In genomic region chr2:8086796-8087479, GRCh38 we compare ENCODE assay signal across 13 cellular contexts.
A peak's percentile ranks its signal among the peaks of the same experiment; 100 is the strongest.
DNase-seq lines count a peak whose midpoint lies in the region; ATAC-seq, FAIRE-seq and TF ChIP-seq lines count a peak whose summit lies in the region.
"Had no signal": no experiment of that assay in that cellular context is flagged by ENCODE, and none has a peak within 500 bp of the region (broad histone marks: within the 10 kb centered on the region; RNA-seq: fewer than 3 reads in every experiment).

No MANE protein-coding gene starts in this region.

- H3K4me1 ChIP-seq in thyroid gland = no peaks in the 10 kb centered on the region

- TF ChIP-seq POLR2A in H54 (IDR thresholded peaks at IDR 0.05; ENCODE audit: low read depth, low read length) (no peak), thyroid gland (IDR thresholded peaks at IDR 0.05) (no peak)

- no peak for FAIRE-seq in H54 (lab: Jason Lieb, UNC)

- DNase-seq in A172 (ENCODE audit: low spot score) (peak; percentile 94), H54 (ENCODE audit: insufficient read length, low spot score) (peak; percentile 12), fibroblast of the conjunctiva (ENCODE audit: low read depth) (peak; percentile 62), thyroid gland (no peak), osteocyte (ENCODE audit: extremely low spot score, unreplicated experiment) (no peak)
- no peak for DNase-seq in activated naive CD4-positive, alpha-beta T cell treated with anti-CD3 and anti-CD28 coated beads, Interleukin-2, amount 50 U/mL, for 72 hours (ENCODE audit: low spot score in 2 of 2)
- DNase-seq: activated CD4-positive, CD25-positive, alpha-beta regulatory T cell treated with anti-CD3 and anti-CD28 coated beads, Interleukin-2, amount 50 U/mL, for 72 hours; NCI-H2227 treated with DMSO at 0.1 percent for 48 hours had no signal

- H3K36me3 Mint-ChIP-seq in activated naive CD4-positive, alpha-beta T cell treated with anti-CD3 and anti-CD28 coated beads, Interleukin-2, amount 50 U/mL, for 72 hours = peaks cover 0 to 4% of the 10 kb centered on the region in 2 donors
- H3K36me3 Mint-ChIP-seq in osteocyte (ENCODE audit: unreplicated experiment) = no peaks in the 10 kb centered on the region

- H3K36me3 ChIP-seq in thyroid gland = no peaks in the 10 kb centered on the region

- H3K9me3 ChIP-seq in thyroid gland = no peaks in the 10 kb centered on the region

- no peaks in the 10 kb centered on the region for H3K9me3 Mint-ChIP-seq in activated naive CD4-positive, alpha-beta T cell treated with anti-CD3 and anti-CD28 coated beads, Interleukin-2, amount 50 U/mL, for 72 hours
- no peaks in the 10 kb centered on the region for H3K9me3 Mint-ChIP-seq in osteocyte (ENCODE audit: unreplicated experiment)
- H3K9me3 Mint-ChIP-seq: dendritic cell treated with granulocyte-macrophage colony-stimulating factor and Interleukin-4, amounts not matched to agents 40 ng/mL and 50 ng/mL, for 4 days had no signal

- TF ChIP-seq CTCF in WI38 (IDR thresholded peaks at IDR 0.05; ENCODE audit: low read depth, low read length) (no peak), thyroid gland (IDR thresholded peaks at IDR 0.05) (no peak), osteocyte (IDR thresholded peaks at IDR 0.05) (no peak)

- H3K4me1 Mint-ChIP-seq in osteocyte (ENCODE audit: unreplicated experiment) = peaks cover 14% of the 10 kb centered on the region
- H3K4me1 Mint-ChIP-seq: B cell had no signal

- WGBS in thyroid gland, 2 donors = 73 to 91% methylated on average over 4 of the region's 4 CpGs

- H3K27me3 Mint-ChIP-seq in osteocyte (ENCODE audit: unreplicated experiment) = peaks cover 2% of the 10 kb centered on the region
- H3K27me3 Mint-ChIP-seq: dendritic cell treated with granulocyte-macrophage colony-stimulating factor and Interleukin-4, amounts not matched to agents 40 ng/mL and 50 ng/mL, for 4 days had no signal

- H3K27ac Mint-ChIP-seq in activated naive CD4-positive, alpha-beta T cell treated with anti-CD3 and anti-CD28 coated beads, Interleukin-2, amount 50 U/mL, for 72 hours = no peak overlapping the region
- no peak overlapping the region for H3K27ac Mint-ChIP-seq in osteocyte (ENCODE audit: unreplicated experiment)
- H3K27ac Mint-ChIP-seq: B cell; dendritic cell treated with granulocyte-macrophage colony-stimulating factor and Interleukin-4, amounts not matched to agents 40 ng/mL and 50 ng/mL, for 4 days had no signal

- H3K27me3 ChIP-seq in thyroid gland = no peaks in the 10 kb centered on the region

- H3K27ac ChIP-seq in thyroid gland = no peak overlapping the region

- intact Hi-C loops in thyroid gland (cut with DNase I) = no loop called here

- ATAC-seq in activated naive CD4-positive, alpha-beta T cell treated with anti-CD3 and anti-CD28 coated beads, Interleukin-2, amount 50 U/mL, for 72 hours = no peak
- no peak for ATAC-seq in HG03442 (IDR thresholded peaks at IDR 0.05; ENCODE audit: unreplicated experiment)

- H3K4me3 Mint-ChIP-seq in osteocyte (ENCODE audit: unreplicated experiment) = no peak overlapping the region
- H3K4me3 Mint-ChIP-seq: B cell; dendritic cell treated with granulocyte-macrophage colony-stimulating factor and Interleukin-4, amounts not matched to agents 40 ng/mL and 50 ng/mL, for 4 days had no signal

- peak overlapping the region; percentile 6; the same call in 1 of the 2 replicates for H3K4me3 ChIP-seq in WI38 (ENCODE audit: low read depth, low read length)
- H3K4me3 ChIP-seq in thyroid gland (replicated peaks in 1 of 3) = no peak overlapping the region
- H3K4me3 ChIP-seq: skin epidermis had no signal

Comparison
In these comparisons a context has a peak if more than half of its experiments do, and no peak if none do; other contexts are left out.
1. DNase-seq: peak in A172 (single experiment), H54 (single experiment) and fibroblast of the conjunctiva (single experiment); none in activated naive CD4-positive, alpha-beta T cell treated with anti-CD3 and anti-CD28 coated beads, Interleukin-2, amount 50 U/mL, for 72 hours (0 of 2), thyroid gland (0 of 2) and osteocyte (single experiment).